1 cellular context compared by ENCODE assay signal in genomic region chr11:65897020-65897471, GRCh38.
TF ChIP-seq lines count a peak whose summit lies in the region.

No MANE protein-coding gene starts in this region.

TF ChIP-seq in IMR-90, 13 proteins besides CTCF, POLR2A, EP300 and RAD21:
- TF ChIP-seq MAZ (IDR thresholded peaks at IDR 0.05; ENCODE audit: borderline replicate concordance, low read depth, low read length), result no peak
- TF ChIP-seq MAFK (IDR thresholded peaks at IDR 0.05; ENCODE audit: low read depth, low read length), result no peak
- no peak for TF ChIP-seq BHLHE40 (IDR thresholded peaks at IDR 0.05; ENCODE audit: low read depth, low read length)
- TF ChIP-seq SMC3 (IDR thresholded peaks at IDR 0.05; ENCODE audit: low read depth, low read length), result no peak
- TF ChIP-seq CHD1 (IDR thresholded peaks at IDR 0.05; ENCODE audit: low read depth, low read length), result no peak
- TF ChIP-seq ELK1 (IDR thresholded peaks at IDR 0.05; ENCODE audit: borderline replicate concordance, low read depth, low read length), result no peak
- TF ChIP-seq CEBPB (IDR thresholded peaks at IDR 0.05; ENCODE audit: low read depth, low read length), result no peak
- no peak for TF ChIP-seq RCOR1 (IDR thresholded peaks at IDR 0.05; ENCODE audit: insufficient replicate concordance, low read length)
- no peak for TF ChIP-seq RFX5 (IDR thresholded peaks at IDR 0.05; ENCODE audit: low read depth, low read length)
- no peak for TF ChIP-seq FOS (IDR thresholded peaks at IDR 0.05; ENCODE audit: low read depth, low read length)
- TF ChIP-seq MXI1 (IDR thresholded peaks at IDR 0.05; ENCODE audit: borderline replicate concordance, low read depth, low read length), result no peak
- TF ChIP-seq USF2 (IDR thresholded peaks at IDR 0.05; ENCODE audit: low read depth, low read length), result no peak
- TF ChIP-seq NFE2L2 (IDR thresholded peaks at IDR 0.05; ENCODE audit: low read depth, low read length), result no peak
